Comparison of ENCODE assay signal across 31 cellular contexts in genomic region chrX:77085372-77085771, GRCh38.
"Had no signal": no experiment of that assay in that cellular context is flagged by ENCODE, and none has a peak within 500 bp of the region (broad histone marks: within the 10 kb centered on the region; RNA-seq: fewer than 3 reads in every experiment).

No MANE protein-coding gene starts in this region.

- H3K27me3 Mint-ChIP-seq: activated CD4-positive, alpha-beta T cell treated with anti-CD3 and anti-CD28 coated beads for 36 hours; activated CD4-positive, alpha-beta T cell treated with anti-CD3 and anti-CD28 coated beads, Interleukin-2, amount 10 ng/mL, durations not matched to agents 7 days and 5 days; activated naive CD4-positive, alpha-beta T cell treated with anti-CD3 and anti-CD28 coated beads, Interleukin-2, amount 50 U/mL, for 24 hours; activated naive CD8-positive, alpha-beta T cell treated with anti-CD3 and anti-CD28 coated beads, Interleukin-2, amount 10 ng/mL, durations not matched to agents 7 days and 5 days had no signal

- H3K9me3 ChIP-seq: body of pancreas, Peyer's patch, SJSA1, SK-N-SH had no signal

- H3K9ac ChIP-seq: SK-N-SH had no signal

- H3K9me2 ChIP-seq: SK-N-SH had no signal

- H3K4me1 Mint-ChIP-seq: activated CD4-positive, alpha-beta T cell treated with anti-CD3 and anti-CD28 coated beads for 36 hours; activated CD4-positive, alpha-beta T cell treated with anti-CD3 and anti-CD28 coated beads, Interleukin-2, amount 10 ng/mL, durations not matched to agents 7 days and 5 days; activated naive CD4-positive, alpha-beta T cell treated with anti-CD3 and anti-CD28 coated beads, Interleukin-2, amount 50 U/mL, for 24 hours; activated naive CD8-positive, alpha-beta T cell treated with anti-CD3 and anti-CD28 coated beads, Interleukin-2, amount 10 ng/mL, durations not matched to agents 7 days and 5 days had no signal

- H3K27ac ChIP-seq: body of pancreas, breast epithelium, Peyer's patch, SJSA1 had no signal

- H3K4me3 Mint-ChIP-seq: activated CD4-positive, alpha-beta T cell treated with anti-CD3 and anti-CD28 coated beads for 36 hours; activated CD4-positive, alpha-beta T cell treated with anti-CD3 and anti-CD28 coated beads, Interleukin-2, amount 10 ng/mL, durations not matched to agents 7 days and 5 days; activated CD8-positive, alpha-beta T cell treated with anti-CD3 and anti-CD28 coated beads, Interleukin-2, amount 10 ng/mL, durations not matched to agents 7 days and 5 days; activated naive CD4-positive, alpha-beta T cell treated with anti-CD3 and anti-CD28 coated beads, Interleukin-2, amount 50 U/mL, for 24 hours; activated naive CD8-positive, alpha-beta T cell treated with anti-CD3 and anti-CD28 coated beads, Interleukin-2, amount 10 ng/mL, durations not matched to agents 7 days and 5 days; activated T-cell treated with anti-CD3 and anti-CD28 coated beads, Interleukin-2, amount 50 U/mL, for 24 hours; T-helper 1 cell treated with Interleukin-12 subunit alpha and Interleukin-12 subunit beta and Interleukin-4 antibody, amounts not matched to agents 30 μg/mL and 1 μg/mL, for 36 hours; T-helper 2 cell treated with Interferon-gamma antibody and Interleukin-4, amounts not matched to agents 5 μg/mL and 100 μg/mL, for 36 hours had no signal

- H3K36me3 Mint-ChIP-seq: activated naive CD4-positive, alpha-beta T cell treated with anti-CD3 and anti-CD28 coated beads, Interleukin-2, amount 50 U/mL, for 24 hours; activated naive CD8-positive, alpha-beta T cell treated with anti-CD3 and anti-CD28 coated beads, Interleukin-2, amount 10 ng/mL, durations not matched to agents 7 days and 5 days had no signal

- DNase-seq: activated CD4-positive, alpha-beta T cell treated with anti-CD3 and anti-CD28 coated beads for 36 hours; activated CD4-positive, alpha-beta T cell treated with anti-CD3 and anti-CD28 coated beads, Interleukin-2, amount 10 ng/mL, durations not matched to agents 7 days and 5 days; activated CD4-positive, alpha-beta T cell treated with anti-CD3 and anti-CD28 coated beads, Interleukin-2, amount 50 U/mL, for 48 hours; activated CD8-positive, alpha-beta T cell treated with anti-CD3 and anti-CD28 coated beads, Interleukin-2, amount 10 ng/mL, durations not matched to agents 7 days and 5 days; activated gamma-delta T cell; activated naive CD4-positive, alpha-beta T cell treated with Interleukin-2 at 50 U/mL for 16 hours; activated naive CD8-positive, alpha-beta T cell treated with anti-CD3 and anti-CD28 coated beads, Interleukin-2, amount 10 ng/mL, durations not matched to agents 7 days and 5 days; activated T-cell treated with anti-CD3 and anti-CD28 coated beads, Interleukin-2, amount 50 U/mL, for 24 hours; amygdala; caudate nucleus; NCI-H1105; NCI-H1436; NCI-H1694; NCI-H1930; NCI-H2081 treated with DMSO at 0.1 percent for 48 hours; NCI-H226; NCI-H446 treated with DMSO at 0.1 percent for 48 hours; NCI-H524; Peyer's patch; RPMI8226; SHP77 treated with DMSO at 0.1 percent for 48 hours; SK-N-SH had no signal

- H3K27ac Mint-ChIP-seq: activated CD4-positive, alpha-beta T cell treated with anti-CD3 and anti-CD28 coated beads for 36 hours; activated CD4-positive, alpha-beta T cell treated with anti-CD3 and anti-CD28 coated beads, Interleukin-2, amount 10 ng/mL, durations not matched to agents 7 days and 5 days; activated CD8-positive, alpha-beta T cell treated with anti-CD3 and anti-CD28 coated beads, Interleukin-2, amount 10 ng/mL, durations not matched to agents 7 days and 5 days; activated naive CD4-positive, alpha-beta T cell treated with anti-CD3 and anti-CD28 coated beads, Interleukin-2, amount 50 U/mL, for 24 hours; activated naive CD8-positive, alpha-beta T cell treated with anti-CD3 and anti-CD28 coated beads, Interleukin-2, amount 10 ng/mL, durations not matched to agents 7 days and 5 days; activated T-cell treated with anti-CD3 and anti-CD28 coated beads, Interleukin-2, amount 50 U/mL, for 24 hours; activated T-helper 2 cell treated with anti-CD3 and anti-CD28 coated beads, Interferon-gamma antibody, Interleukin-2, Interleukin-4, amounts not matched to agents 10 μg/mL and 5 μg/mL and 100 μg/mL, durations not matched to agents 14 hours and 24 hours and 36 hours; T-helper 1 cell treated with Interleukin-12 subunit alpha and Interleukin-12 subunit beta and Interleukin-4 antibody, amounts not matched to agents 30 μg/mL and 1 μg/mL, for 36 hours; T-helper 2 cell treated with Interferon-gamma antibody and Interleukin-4, amounts not matched to agents 5 μg/mL and 100 μg/mL, for 36 hours had no signal

- H3K4me1 ChIP-seq: breast epithelium, Peyer's patch, SJSA1 had no signal

- H3K9me3 Mint-ChIP-seq: activated naive CD4-positive, alpha-beta T cell treated with anti-CD3 and anti-CD28 coated beads, Interleukin-2, amount 50 U/mL, for 24 hours had no signal

- H3K4me3 ChIP-seq: body of pancreas, breast epithelium, K562, Peyer's patch, SJSA1 had no signal

- H3K36me3 ChIP-seq: breast epithelium, Peyer's patch, SJSA1 had no signal

- H3K27me3 ChIP-seq: body of pancreas, Peyer's patch, SJSA1 had no signal

- H3K4me2 ChIP-seq: SK-N-SH had no signal

- ATAC-seq: activated CD4-positive, alpha-beta T cell treated with anti-CD3 and anti-CD28 coated beads for 36 hours; activated CD4-positive, CD25-positive, alpha-beta regulatory T cell treated with anti-CD3 and anti-CD28 coated beads, Interleukin-2, amount 50 U/mL, for 24 hours; activated CD8-positive, alpha-beta T cell treated with anti-CD3 and anti-CD28 coated beads, Interleukin-2, amount 10 ng/mL, durations not matched to agents 7 days and 5 days; body of pancreas; K562 had no signal
